Comparison of ENCODE assay signal across 19 cellular contexts in genomic region chr19:52211926-52212571, GRCh38. TPM values are rescaled to one million over a fixed set of nuclear protein-coding genes. Genes with fewer than 3 reads are reported as not detected.
A peak's percentile ranks its signal among the peaks of the same experiment; 100 is the strongest.
DNase-seq lines count a peak whose midpoint lies in the region; ATAC-seq, FAIRE-seq and TF ChIP-seq lines count a peak whose summit lies in the region.
"Had no signal": no experiment of that assay in that cellular context is flagged by ENCODE, and none has a peak within 500 bp of the region (broad histone marks: within the 10 kb centered on the region; RNA-seq: fewer than 3 reads in every experiment).

No MANE protein-coding gene starts in this region.

- 87% methylated on average over 11 of the region's 11 CpGs for WGBS in K562 (ENCODE audit: insufficient coverage, low coverage, missing lambda C conversion rate)
- no CpG with 5 or more reads among the region's 11 CpGs for WGBS in trophoblast cell (ENCODE audit: extremely low coverage, insufficient coverage, insufficient read length)

- H3K27ac ChIP-seq in GM23338 (ENCODE audit: low read depth) (no peak overlapping the region), K562 (ENCODE audit: extremely low read depth, low read depth, low read length) (no peak overlapping the region), trophoblast cell (ENCODE audit: low read depth, low read length) (no peak overlapping the region)
- H3K27ac ChIP-seq: PC-9 had no signal

- no peak overlapping the region for H3K18ac ChIP-seq in trophoblast cell (ENCODE audit: low read length)

- TF ChIP-seq POLR2A in K562 (conservative IDR thresholded peaks at IDR 0.05) = no peak

- no peak for TF ChIP-seq CTCF in Caco-2 (IDR thresholded peaks at IDR 0.05; ENCODE audit: insufficient read depth in 1 of 2, low read depth in 1 of 2, low read length in 1 of 2, severe bottlenecking in 1 of 2, unreplicated experiment in 1 of 2)
- no peak for TF ChIP-seq CTCF in GM23338 (conservative IDR thresholded peaks at IDR 0.05; ENCODE audit: low read depth in 2 of 2)
- TF ChIP-seq CTCF in K562 (IDR thresholded peaks at IDR 0.05 in 2 of 3, conservative IDR thresholded peaks at IDR 0.05 in 1 of 3; ENCODE audit: insufficient read depth in 2 of 3, low read depth in 1 of 3, low read length in 3 of 3) = no peak

- H3K4me1 Mint-ChIP-seq in Caco-2 (ENCODE audit: low read depth, unreplicated experiment) (peaks cover 14% of the 10 kb centered on the region), GM23338 (no peaks in the 10 kb centered on the region)

- H3K23ac ChIP-seq in trophoblast cell (ENCODE audit: low read length) = no peak overlapping the region

- H3K9me3 Mint-ChIP-seq in Caco-2 (ENCODE audit: unreplicated experiment) (no peaks in the 10 kb centered on the region), GM23338 (no peaks in the 10 kb centered on the region)
- H3K9me3 Mint-ChIP-seq: CD4-positive, CD25-positive, alpha-beta regulatory T cell had no signal

- H3K9me2 ChIP-seq in GM23338 (ENCODE audit: insufficient read depth) = no peaks in the 10 kb centered on the region

- H3K79me2 ChIP-seq in GM23338 (replicated peaks; ENCODE audit: insufficient read depth) (peaks cover 26% of the 10 kb centered on the region), K562 (ENCODE audit: control insufficient read depth, insufficient read depth, low read length) (no peaks in the 10 kb centered on the region), trophoblast cell (ENCODE audit: control insufficient read depth, insufficient read depth, low read length, poor library complexity) (no peaks in the 10 kb centered on the region)

- CTCF ChIA-PET in Caco-2 (lab: Charles Lee) = no interaction called here
- CTCF ChIA-PET in K562 (lab: Yijun Ruan, JAX; ENCODE audit: low intra/inter-chr PET ratio) = no interaction called here

- no peaks in the 10 kb centered on the region for H3K27me3 ChIP-seq in Caco-2 (replicated peaks; ENCODE audit: control insufficient read depth, insufficient read depth, low read length)
- no peaks in the 10 kb centered on the region for H3K27me3 ChIP-seq in GM23338 (ENCODE audit: insufficient read depth)
- H3K27me3 ChIP-seq in K562 (ENCODE audit: control insufficient read depth in 2 of 2, insufficient read depth in 2 of 2, low read length in 2 of 2) = no peaks in the 10 kb centered on the region
- no peaks in the 10 kb centered on the region for H3K27me3 ChIP-seq in trophoblast cell (ENCODE audit: insufficient read depth, low read length)

- peaks cover 9% of the 10 kb centered on the region for H3K4me1 ChIP-seq in Caco-2
- H3K4me1 ChIP-seq in GM23338 (ENCODE audit: insufficient read depth) = no peaks in the 10 kb centered on the region
- H3K4me1 ChIP-seq in K562 (replicated peaks in 1 of 2; ENCODE audit: control insufficient read depth in 2 of 2, insufficient read depth in 2 of 2, low read length in 2 of 2) = peaks cover 5 to 6% of the 10 kb centered on the region in 2 experiments; a peak in 3 of 5 replicates
- H3K4me1 ChIP-seq in trophoblast cell (ENCODE audit: control insufficient read depth in 1 of 2, insufficient read depth in 2 of 2, low read length in 2 of 2) = peaks cover 2 to 3% of the 10 kb centered on the region in 2 experiments

- TF ChIP-seq RAD21 in K562 (CRISPR knock-in tag; conservative IDR thresholded peaks at IDR 0.05 in 1 of 2, IDR thresholded peaks at IDR 0.05 in 1 of 2) = no peak

- no peak for TF ChIP-seq EP300 in K562 (IDR thresholded peaks at IDR 0.05; ENCODE audit: low read length)

- H3K9ac ChIP-seq in K562 (ENCODE audit: insufficient read depth in 1 of 2, low read depth in 2 of 2, low read length in 2 of 2) (no peak overlapping the region), trophoblast cell (ENCODE audit: low read length) (no peak overlapping the region)

- peak overlapping the region; percentile 36 for H3K27ac Mint-ChIP-seq in Caco-2 (ENCODE audit: unreplicated experiment)
- 0 out of 2 replicates have a peak overlapping the region, but pooled peaks have one; percentile 85 for H3K27ac Mint-ChIP-seq in GM23338
- H3K27ac Mint-ChIP-seq: CD4-positive, CD25-positive, alpha-beta regulatory T cell had no signal

- H4K8ac ChIP-seq in trophoblast cell (ENCODE audit: low read depth, low read length) = no peak overlapping the region

- peak overlapping the region; percentile 5 for H4K91ac ChIP-seq in trophoblast cell (ENCODE audit: low read depth, low read length)

- POLR2A ChIA-PET in Caco-2 (lab: Charles Lee) = no interaction called here
- POLR2A ChIA-PET in K562 (lab: Yijun Ruan, JAX) = interaction anchor here (0.6 kb wide), 1 partner anchor 951 kb away, joined by 4 read pairs; no protein-coding TSS in a partner anchor

- H3K36me3 Mint-ChIP-seq in Caco-2 (ENCODE audit: insufficient read depth, unreplicated experiment) (peaks cover 96% of the 10 kb centered on the region), GM23338 (ENCODE audit: low read depth) (peaks cover 88% of the 10 kb centered on the region)

- DNase-seq in Caco-2 (no peak), GM23338 (ENCODE audit: low spot score) (no peak), K562 (ENCODE audit: extremely low read depth in 1 of 4, low spot score in 3 of 4) (no peak), trophoblast cell (peak; percentile 57 to 89), NCI-H82 treated with DMSO at 0.1 percent for 48 hours (lab: John Stamatoyannopoulos, UW; ENCODE audit: unreplicated experiment) (no peak)
- DNase-seq in effector CD8-positive, alpha-beta T cell (lab: John Stamatoyannopoulos, UW) = no peak
- DNase-seq: ACHN; AML-193; CD4-positive, CD25-positive, alpha-beta regulatory T cell; H7; Karpas-422; MM.1S; NCI-H1417; NCI-H2029; NCI-H2171; NCI-H748 treated with DMSO at 0.1 percent for 48 hours had no signal

- H2AK5ac ChIP-seq in trophoblast cell (ENCODE audit: low read length) = no peak overlapping the region

- H4K20me1 ChIP-seq in GM23338 (replicated peaks; ENCODE audit: insufficient read depth) = peaks cover 16% of the 10 kb centered on the region
- no peaks in the 10 kb centered on the region for H4K20me1 ChIP-seq in K562 (replicated peaks; ENCODE audit: control insufficient read depth, insufficient read depth, low read length)

- H3K4me3 ChIP-seq in Caco-2 (ENCODE audit: low read depth, low read length) (no peak overlapping the region), GM23338 (no peak overlapping the region), K562 (no peak overlapping the region), trophoblast cell (ENCODE audit: low read depth, low read length) (no peak overlapping the region)
- H3K4me3 ChIP-seq: PC-9 had no signal

- ATAC-seq in GM23338 (no peak), K562 (no peak), GM21515 (IDR thresholded peaks at IDR 0.05; ENCODE audit: unreplicated experiment) (no peak)

- no peaks in the 10 kb centered on the region for H3K79me1 ChIP-seq in trophoblast cell (ENCODE audit: low read length)

- no peaks in the 10 kb centered on the region for H3F3A ChIP-seq in GM23338 (replicated peaks; ENCODE audit: low read depth)

- no peak overlapping the region for H2BK12ac ChIP-seq in trophoblast cell (ENCODE audit: low read length)

- no peak overlapping the region for H3K4me3 Mint-ChIP-seq in Caco-2 (ENCODE audit: unreplicated experiment)
- H3K4me3 Mint-ChIP-seq in GM23338 = no peak overlapping the region
- H3K4me3 Mint-ChIP-seq: CD4-positive, CD25-positive, alpha-beta regulatory T cell had no signal

- H2AFZ ChIP-seq in GM23338 = no peak overlapping the region
- no peak overlapping the region for H2AFZ ChIP-seq in K562 (ENCODE audit: low read depth, low read length)
- H2AFZ ChIP-seq in trophoblast cell (ENCODE audit: insufficient read depth, low read length, poor library complexity) = no peak overlapping the region
- H2AFZ ChIP-seq: PC-9 had no signal

- H3K36me3 ChIP-seq in Caco-2 (ENCODE audit: control insufficient read depth, insufficient read depth, low read length) (peaks cover 13% of the 10 kb centered on the region), GM23338 (ENCODE audit: insufficient read depth) (peaks cover 46% of the 10 kb centered on the region), K562 (ENCODE audit: control insufficient read depth, insufficient read depth, low read length) (peaks cover 91% of the 10 kb centered on the region), trophoblast cell (ENCODE audit: control insufficient read depth in 1 of 2, insufficient read depth in 2 of 2, low read length in 2 of 2) (peaks cover 74 to 86% of the 10 kb centered on the region in 2 experiments)

- H3K27me3 Mint-ChIP-seq in Caco-2 (ENCODE audit: insufficient read depth, unreplicated experiment) (no peaks in the 10 kb centered on the region), GM23338 (ENCODE audit: insufficient read depth, low read depth, poor library complexity) (peaks cover 4% of the 10 kb centered on the region)
- H3K27me3 Mint-ChIP-seq: CD4-positive, CD25-positive, alpha-beta regulatory T cell had no signal

- no peak overlapping the region for H2BK120ac ChIP-seq in trophoblast cell (ENCODE audit: insufficient read depth, low read length, poor library complexity)

- no peak for FAIRE-seq in K562 (lab: Jason Lieb, UNC)
- FAIRE-seq: GM19239 had no signal

- H3K9me3 ChIP-seq in Caco-2 (no peaks in the 10 kb centered on the region), K562 (replicated peaks; ENCODE audit: control insufficient read depth, insufficient read depth, low read depth, low read length) (no peaks in the 10 kb centered on the region), trophoblast cell (ENCODE audit: insufficient read depth, low read depth, low read length) (no peaks in the 10 kb centered on the region)

- in situ Hi-C loops in K562 (cut with MboI) = no loop called here

- H3K4me2 ChIP-seq in GM23338 (no peak overlapping the region), K562 (ENCODE audit: insufficient read depth, low read length) (no peak overlapping the region), trophoblast cell (ENCODE audit: low read length) (no peak overlapping the region)
- H3K4me2 ChIP-seq: PC-9 had no signal

- intact Hi-C loops in Caco-2 (cut with micrococcal nuclease; ENCODE audit: unreplicated experiment) = no loop called here
- intact Hi-C loops in K562 (cut with micrococcal nuclease) = no loop called here

- H3K14ac ChIP-seq in trophoblast cell (ENCODE audit: low read length) = no peak overlapping the region

- no peaks in the 10 kb centered on the region for H3K9me1 ChIP-seq in K562 (ENCODE audit: control insufficient read depth, insufficient read depth, low read length)

- H3K4ac ChIP-seq in trophoblast cell (ENCODE audit: low read depth, low read length) = no peak overlapping the region

- BruUV-seq in Caco-2 (replicated peaks; lab: Mats Ljungman, UMichigan) (no TSS peak), K562 (replicated peaks; lab: Mats Ljungman, UMichigan) (no TSS peak)

- no peak overlapping the region for H4K12ac ChIP-seq in trophoblast cell (ENCODE audit: low read depth, low read length)

- peak overlapping the region; percentile 38 for H2BK5ac ChIP-seq in trophoblast cell (ENCODE audit: low read depth, low read length, poor library complexity)

RNA-seq across cellular contexts. Expression of gene PPP2R1A, which starts 22.2 kb away (rescaled TPM):
- total RNA-seq in Caco-2 (2022) = 279 and 291 TPM in 2 replicates
- 345 and 381 TPM in 2 replicates for total RNA-seq in GM23338 (2014; rRNA removed; shearing (Covaris generic))
- polyA plus RNA-seq in GM23338 (2016; fragmentation: Nextera tagmentation; extraction: Ambion mirVana) = 212 and 238 TPM in 2 replicates
- total RNA-seq in K562 (2011; cell fraction: chromatin; rRNA removed; ENCODE audit: low replicate concordance) = 81.8 and 144 TPM in 2 replicates
- 101 and 118 TPM in 2 replicates for total RNA-seq in K562 (2011; cell fraction: nucleolus; rRNA removed)
- 97.3 and 106 TPM in 2 replicates for total RNA-seq in K562 (2011; cell fraction: nucleoplasm; rRNA removed)
- 70.1 and 109 TPM in 2 replicates for total RNA-seq in K562 (2014; rRNA removed)
- 57.1 and 82.6 TPM in 2 replicates for total RNA-seq in K562 (2014; rRNA removed; fragmentation: Illumina TruSeq; extraction: Trizol)
- total RNA-seq in K562 (2015; rRNA removed; fragmentation: Illumina TruSeq; extraction: Trizol) = 60.4 and 62.8 TPM in 2 replicates
- total RNA-seq in K562 (2021) = 203 and 211 TPM in 2 replicates
- 76.1 and 136 TPM in 2 replicates for polyA plus RNA-seq in K562 (2011; rRNA removed)
- 94.5 and 135 TPM in 2 replicates for polyA plus RNA-seq in K562 (2011; cell fraction: cytosol; rRNA removed)
- polyA plus RNA-seq in K562 (2011; cell fraction: nucleus; rRNA removed) = 73.6 and 105 TPM in 2 replicates
- 164 and 276 TPM in 2 replicates for polyA plus RNA-seq in K562 (2012)
- 151 and 153 TPM in 2 replicates for polyA plus RNA-seq in K562 (2014; fragmentation: Illumina TruSeq; extraction: Trizol)
- polyA plus RNA-seq in K562 (2014; fragmentation: Nextera tagmentation; extraction: Ambion mirVana) = 10 to 100 TPM; 10.1 to 16.0 TPM
- 64.3 and 73.6 TPM in 2 replicates for polyA plus RNA-seq in K562 (2014; rRNA removed)
- 119 and 129 TPM in 2 replicates for polyA minus RNA-seq in K562 (2011; rRNA and poly(A)+ RNA removed)
- 148 and 155 TPM in 2 replicates for polyA minus RNA-seq in K562 (2011; cell fraction: cytosol; rRNA and poly(A)+ RNA removed)
- polyA minus RNA-seq in K562 (2011; cell fraction: nucleus; rRNA and poly(A)+ RNA removed) = 49.5 and 68.0 TPM in 2 replicates
- 130 and 133 TPM in 2 replicates for polyA plus RNA-seq in trophoblast cell (2013)

RNA-seq across cellular contexts. Expression of gene ZNF836, which starts 40.6 kb away (rescaled TPM):
- 6.3 and 8.8 TPM in 2 replicates for total RNA-seq in Caco-2 (2022)
- 15.7 and 18.6 TPM in 2 replicates for total RNA-seq in GM23338 (2014; rRNA removed; shearing (Covaris generic))
- 9.8 and 11.8 TPM in 2 replicates for polyA plus RNA-seq in GM23338 (2016; fragmentation: Nextera tagmentation; extraction: Ambion mirVana)
- total RNA-seq in K562 (2011; cell fraction: chromatin; rRNA removed; ENCODE audit: low replicate concordance) = 0.97 TPM in 1 of 2 replicates, not detected in the other
- total RNA-seq in K562 (2011; cell fraction: nucleolus; rRNA removed) = not detected in 2 replicates
- 0.15 and 0.69 TPM in 2 replicates for total RNA-seq in K562 (2011; cell fraction: nucleoplasm; rRNA removed)
- 0.20 and 0.50 TPM in 2 replicates for total RNA-seq in K562 (2014; rRNA removed)
- total RNA-seq in K562 (2014; rRNA removed; fragmentation: Illumina TruSeq; extraction: Trizol) = 0.19 and 0.69 TPM in 2 replicates
- 0.15 and 0.65 TPM in 2 replicates for total RNA-seq in K562 (2015; rRNA removed; fragmentation: Illumina TruSeq; extraction: Trizol)
- total RNA-seq in K562 (2021) = 0.51 and 0.78 TPM in 2 replicates
- not detected in 2 replicates for polyA plus RNA-seq in K562 (2011; rRNA removed)
- 0.21 TPM in 1 of 2 replicates, not detected in the other for polyA plus RNA-seq in K562 (2011; cell fraction: cytosol; rRNA removed)
- 0.18 TPM in 1 of 2 replicates, not detected in the other for polyA plus RNA-seq in K562 (2011; cell fraction: nucleus; rRNA removed)
- 0.68 and 1.7 TPM in 2 replicates for polyA plus RNA-seq in K562 (2012)
- 0.67 and 1.1 TPM in 2 replicates for polyA plus RNA-seq in K562 (2014; fragmentation: Illumina TruSeq; extraction: Trizol)
- polyA plus RNA-seq in K562 (2014; fragmentation: Nextera tagmentation; extraction: Ambion mirVana) = under 1 TPM; 0.24 to 0.64 TPM
- polyA plus RNA-seq in K562 (2014; rRNA removed) = not detected in 2 replicates
- polyA minus RNA-seq in K562 (2011; rRNA and poly(A)+ RNA removed) = 0.06 TPM in 1 of 2 replicates, not detected in the other
- not detected in 2 replicates for polyA minus RNA-seq in K562 (2011; cell fraction: cytosol; rRNA and poly(A)+ RNA removed)
- polyA minus RNA-seq in K562 (2011; cell fraction: nucleus; rRNA and poly(A)+ RNA removed) = not detected in 2 replicates
- 50.0 and 50.5 TPM in 2 replicates for polyA plus RNA-seq in trophoblast cell (2013)

RNA-seq across cellular contexts. Expression of gene ZNF766, which starts 57.3 kb away (rescaled TPM):
- total RNA-seq in Caco-2 (2022) (12.1 and 12.9 TPM in 2 replicates), K562 (2014; rRNA removed) (6.7 and 7.9 TPM in 2 replicates), K562 (2014; rRNA removed; fragmentation: Illumina TruSeq; extraction: Trizol) (21.2 and 26.4 TPM in 2 replicates), K562 (2015; rRNA removed; fragmentation: Illumina TruSeq; extraction: Trizol) (10.7 and 11.2 TPM in 2 replicates), K562 (2021) (8.9 and 11.0 TPM in 2 replicates)
- total RNA-seq in GM23338 (2014; rRNA removed; shearing (Covaris generic)) = 23.5 and 29.3 TPM in 2 replicates
- polyA plus RNA-seq in GM23338 (2016; fragmentation: Nextera tagmentation; extraction: Ambion mirVana) (20.3 and 22.1 TPM in 2 replicates), K562 (2011; rRNA removed) (12.0 and 17.1 TPM in 2 replicates), K562 (2014; fragmentation: Illumina TruSeq; extraction: Trizol) (15.5 and 18.5 TPM in 2 replicates), K562 (2014; fragmentation: Nextera tagmentation; extraction: Ambion mirVana) (10 to 100 TPM in 1 of 2 experiments, 1 to 10 TPM in 1; 9.0 to 23.0 TPM), K562 (2014; rRNA removed) (7.1 and 10.2 TPM in 2 replicates)
- total RNA-seq in K562 (2011; cell fraction: chromatin; rRNA removed; ENCODE audit: low replicate concordance) = 29.9 and 51.8 TPM in 2 replicates
- total RNA-seq in K562 (2011; cell fraction: nucleolus; rRNA removed) = 12.7 and 14.2 TPM in 2 replicates
- total RNA-seq in K562 (2011; cell fraction: nucleoplasm; rRNA removed) = 28.6 and 38.4 TPM in 2 replicates
- 2.6 and 5.7 TPM in 2 replicates for polyA plus RNA-seq in K562 (2011; cell fraction: cytosol; rRNA removed)
- polyA plus RNA-seq in K562 (2011; cell fraction: nucleus; rRNA removed) = 4.4 and 4.9 TPM in 2 replicates
- 11.8 and 12.2 TPM in 2 replicates for polyA plus RNA-seq in K562 (2012)
- 27.2 and 29.3 TPM in 2 replicates for polyA minus RNA-seq in K562 (2011; rRNA and poly(A)+ RNA removed)
- polyA minus RNA-seq in K562 (2011; cell fraction: cytosol; rRNA and poly(A)+ RNA removed) = 5.7 and 9.8 TPM in 2 replicates
- polyA minus RNA-seq in K562 (2011; cell fraction: nucleus; rRNA and poly(A)+ RNA removed) = 2.8 and 11.1 TPM in 2 replicates
- polyA plus RNA-seq in trophoblast cell (2013) = 14.6 and 16.6 TPM in 2 replicates

Comparison
In these comparisons a context has a peak if more than half of its experiments do, and no peak if none do; other contexts are left out.
1. DNase-seq: peak in trophoblast cell (2 of 2); none in Caco-2 (0 of 2), GM23338 (single experiment), K562 (0 of 4), effector CD8-positive, alpha-beta T cell (single experiment) and NCI-H82 treated with DMSO at 0.1 percent for 48 hours (single experiment).